11 cellular contexts compared by ENCODE assay signal in the genomic region with DNA sequence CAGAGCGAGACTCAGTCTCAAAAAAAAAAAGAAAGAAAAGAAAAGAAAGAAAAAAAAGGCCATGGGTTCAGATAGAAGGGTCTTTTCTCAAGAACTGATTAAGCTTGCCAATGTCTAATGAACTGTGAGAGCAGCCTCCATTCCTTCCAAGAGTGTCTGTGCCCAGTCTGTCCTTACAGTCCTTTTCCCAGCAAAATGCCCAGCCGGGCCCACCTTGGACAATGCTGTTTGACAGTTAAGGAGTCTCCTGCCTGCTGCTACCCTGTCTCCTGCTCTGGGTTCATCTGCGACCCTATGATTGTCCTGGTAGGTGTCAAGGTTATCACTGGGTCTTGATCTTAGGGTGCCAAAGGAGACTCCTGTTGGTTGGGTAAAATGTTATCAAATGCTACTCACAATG. TPM values are rescaled to one million over a fixed set of nuclear protein-coding genes. Genes with fewer than 3 reads are reported as not detected.
DNase-seq lines count a peak whose midpoint lies in the region; ATAC-seq and TF ChIP-seq lines count a peak whose summit lies in the region.
"Had no signal": no experiment of that assay in that cellular context is flagged by ENCODE, and none has a peak within 500 bp of the region (broad histone marks: within the 10 kb centered on the region; RNA-seq: fewer than 3 reads in every experiment).

No MANE protein-coding gene starts in this region.

- no peak overlapping the region for H2BK5ac ChIP-seq in mesendoderm (ENCODE audit: low read length)

- TF ChIP-seq CTCF in right atrium auricular region (IDR thresholded peaks at IDR 0.05) (no peak), breast epithelium (IDR thresholded peaks at IDR 0.05) (no peak)
- no peak for TF ChIP-seq CTCF in activated CD8-positive, alpha-beta T cell treated with anti-CD3 and anti-CD28 coated beads for 36 hours (IDR thresholded peaks at IDR 0.05)

- no peak overlapping the region for H2BK15ac ChIP-seq in mesendoderm (replicated peaks; ENCODE audit: low read depth)

- H3K27me3 ChIP-seq in right atrium auricular region (no peaks in the 10 kb centered on the region), breast epithelium (no peaks in the 10 kb centered on the region), mesendoderm (ENCODE audit: insufficient read depth, low read length, poor library complexity) (no peaks in the 10 kb centered on the region)

- peak overlapping the region; percentile 82 for H3K27ac Mint-ChIP-seq in activated CD8-positive, alpha-beta T cell treated with anti-CD3 and anti-CD28 coated beads for 36 hours
- H3K27ac Mint-ChIP-seq in memory B cell = peak overlapping the region; percentile 99

- no peak overlapping the region for H3K4me2 ChIP-seq in mesendoderm (ENCODE audit: low read length)

- intact Hi-C loops in Right ventricle myocardium inferior (cut with DNase I) = no loop called here
- intact Hi-C loops in activated CD8-positive, alpha-beta T cell treated with anti-CD3 and anti-CD28 coated beads for 36 hours (cut with micrococcal nuclease) = no loop called here
- intact Hi-C loops in breast epithelium (cut with DNase I; ENCODE audit: low total_unique reads) = no loop called here

- no peak overlapping the region for H2BK120ac ChIP-seq in mesendoderm (ENCODE audit: low read depth, low read length)

- no peak overlapping the region for H3K4ac ChIP-seq in mesendoderm (ENCODE audit: low read depth, low read length)

- H3K9ac ChIP-seq in mesendoderm (ENCODE audit: low read length) = no peak overlapping the region
- H3K9ac ChIP-seq: parathyroid adenoma had no signal

- H3K18ac ChIP-seq in mesendoderm (ENCODE audit: low read length) = no peak overlapping the region

- no peak overlapping the region for H3K56ac ChIP-seq in mesendoderm (ENCODE audit: low read length)

- H3K9me3 Mint-ChIP-seq in activated CD8-positive, alpha-beta T cell treated with anti-CD3 and anti-CD28 coated beads for 36 hours = peaks cover 6% of the 10 kb centered on the region
- H3K9me3 Mint-ChIP-seq in memory B cell = no peaks in the 10 kb centered on the region

- ATAC-seq in Right ventricle myocardium inferior (no peak), memory B cell (ENCODE audit: low read depth) (no peak), HG02763 (IDR thresholded peaks at IDR 0.05; ENCODE audit: unreplicated experiment) (no peak)
- ATAC-seq in activated CD8-positive, alpha-beta T cell treated with anti-CD3 and anti-CD28 coated beads for 36 hours = no peak

- peaks cover 29% of the 10 kb centered on the region for H3K36me3 Mint-ChIP-seq in activated CD8-positive, alpha-beta T cell treated with anti-CD3 and anti-CD28 coated beads for 36 hours (ENCODE audit: low read depth)
- peaks cover 10% of the 10 kb centered on the region for H3K36me3 Mint-ChIP-seq in memory B cell

- peak overlapping the region; percentile 48 to 55 for H3K27ac ChIP-seq in right atrium auricular region
- peak overlapping the region in 1 of 2 donors; percentile 62 for H3K27ac ChIP-seq in breast epithelium
- H3K27ac ChIP-seq in mesendoderm (ENCODE audit: low read depth, low read length) = no peak overlapping the region
- H3K27ac ChIP-seq: parathyroid adenoma had no signal

- H3K27me3 Mint-ChIP-seq in activated CD8-positive, alpha-beta T cell treated with anti-CD3 and anti-CD28 coated beads for 36 hours = no peaks in the 10 kb centered on the region
- H3K27me3 Mint-ChIP-seq in memory B cell = no peaks in the 10 kb centered on the region

- no peaks in the 10 kb centered on the region for H3K9me3 ChIP-seq in right atrium auricular region
- H3K9me3 ChIP-seq in breast epithelium = no peaks in the 10 kb centered on the region

- H2AK5ac ChIP-seq in mesendoderm (ENCODE audit: low read length) = no peak overlapping the region

- DNase-seq in right atrium auricular region (ENCODE audit: low spot score) (no peak), Right ventricle myocardium inferior (ENCODE audit: missing footprints) (no peak), memory B cell (ENCODE audit: low spot score in 2 of 2) (no peak), breast epithelium (ENCODE audit: low spot score in 2 of 2) (no peak), retina (no peak), mesendoderm (no peak)
- DNase-seq in activated CD8-positive, alpha-beta T cell treated with anti-CD3 and anti-CD28 coated beads for 36 hours = no peak
- DNase-seq: activated gamma-delta T cell, NCI-H2029 treated with DMSO at 0.1 percent for 48 hours had no signal

- no peak for TF ChIP-seq POLR2A in breast epithelium (IDR thresholded peaks at IDR 0.05)

- CTCF ChIA-PET in activated CD8-positive, alpha-beta T cell treated with anti-CD3 and anti-CD28 coated beads for 36 hours (lab: Charles Lee) = no interaction called here

- H3K4me3 ChIP-seq in right atrium auricular region (no peak overlapping the region), breast epithelium (no peak overlapping the region), mesendoderm (ENCODE audit: low read length) (no peak overlapping the region)

- POLR2A ChIA-PET in activated CD8-positive, alpha-beta T cell treated with anti-CD3 and anti-CD28 coated beads for 36 hours (lab: Charles Lee) = interaction anchor here (1.0 to 1.9 kb wide), 4 partner anchors 13 to 28 kb away, joined by 3 to 13 read pairs (median 4); no protein-coding TSS in a partner anchor

- no peak overlapping the region for H4K5ac ChIP-seq in mesendoderm (ENCODE audit: low read length)

- no peak overlapping the region for H4K8ac ChIP-seq in mesendoderm (ENCODE audit: low read depth, low read length)

- H3K79me1 ChIP-seq in mesendoderm (ENCODE audit: low read length) = no peaks in the 10 kb centered on the region

- no CpG with 5 or more reads among the region's 3 CpGs for WGBS in mesendoderm (ENCODE audit: extremely low coverage, insufficient coverage, low lambda C conversion rate)

- peaks cover 57% of the 10 kb centered on the region for H3K4me1 Mint-ChIP-seq in activated CD8-positive, alpha-beta T cell treated with anti-CD3 and anti-CD28 coated beads for 36 hours (ENCODE audit: low read depth)
- H3K4me1 Mint-ChIP-seq in memory B cell = peaks cover 57% of the 10 kb centered on the region

- H3K4me1 ChIP-seq in right atrium auricular region = peaks cover 0 to 72% of the 10 kb centered on the region in 2 donors
- H3K4me1 ChIP-seq in breast epithelium = peaks cover 4 to 8% of the 10 kb centered on the region in 2 donors
- peaks cover 9% of the 10 kb centered on the region for H3K4me1 ChIP-seq in mesendoderm (ENCODE audit: control insufficient read depth, low read depth, low read length)
- H3K4me1 ChIP-seq: parathyroid adenoma had no signal

- no peak overlapping the region for H3K4me3 Mint-ChIP-seq in activated CD8-positive, alpha-beta T cell treated with anti-CD3 and anti-CD28 coated beads for 36 hours
- peak overlapping the region; percentile 74 for H3K4me3 Mint-ChIP-seq in memory B cell

- no peak overlapping the region for H3K23ac ChIP-seq in mesendoderm (ENCODE audit: low read length)

- H3K36me3 ChIP-seq in right atrium auricular region (no peaks in the 10 kb centered on the region), breast epithelium (no peaks in the 10 kb centered on the region), mesendoderm (ENCODE audit: control insufficient read depth, insufficient read depth, low read length) (no peaks in the 10 kb centered on the region)

- no peaks in the 10 kb centered on the region for H3K79me2 ChIP-seq in mesendoderm (ENCODE audit: control insufficient read depth, insufficient read depth, low read length)
- H3K79me2 ChIP-seq: parathyroid adenoma had no signal

RNA-seq across cellular contexts. Expression of a gene that starts 21.4 kb away (rescaled TPM):
- total RNA-seq in right atrium auricular region (10 to 100 TPM in 1 of 2 donors, 1 to 10 TPM in 1; 8.2 to 13.2 TPM), Right ventricle myocardium inferior (16.5 TPM), breast epithelium (100 to 1,000 TPM in 1 of 3 donors, 10 to 100 TPM in 2; 13.5 to 112 (median 22.0) TPM)
- 10 to 100 TPM; 64.0 to 64.1 TPM for total RNA-seq in activated CD8-positive, alpha-beta T cell treated with anti-CD3 and anti-CD28 coated beads for 36 hours
- 0.34 TPM for polyA plus RNA-seq in mesendoderm (2013, experiment 1 of 2)
- 0.31 TPM for polyA plus RNA-seq in mesendoderm (2013, experiment 2 of 2)

RNA-seq across cellular contexts. Expression of a gene that starts 39.8 kb away (rescaled TPM):
- 10 to 100 TPM; 54.0 to 58.9 TPM for total RNA-seq in right atrium auricular region
- total RNA-seq in Right ventricle myocardium inferior = 84.7 TPM
- total RNA-seq in activated CD8-positive, alpha-beta T cell treated with anti-CD3 and anti-CD28 coated beads for 36 hours = 10 to 100 TPM; 47.3 to 47.8 TPM
- total RNA-seq in breast epithelium = 10 to 100 TPM; 29.1 to 36.1 (median 33.6) TPM
- 71.4 TPM for polyA plus RNA-seq in mesendoderm (2013, experiment 1 of 2)
- polyA plus RNA-seq in mesendoderm (2013, experiment 2 of 2) = 69.3 TPM
